In genomic region chr15:96345560-96346389, GRCh38 we compare ENCODE assay signal across 8 cellular contexts. TPM values are rescaled to one million over a fixed set of nuclear protein-coding genes. Genes with fewer than 3 reads are reported as not detected.
DNase-seq lines count a peak whose midpoint lies in the region; ATAC-seq, FAIRE-seq and TF ChIP-seq lines count a peak whose summit lies in the region.

No MANE protein-coding gene starts in this region.

- peak overlapping the region; percentile 52 for H3K4me2 ChIP-seq in BLaER1
- no peak overlapping the region for H3K4me2 ChIP-seq in Loucy (ENCODE audit: low read depth, low read length, poor library complexity, severe bottlenecking)

- DNase-seq in glomerular visceral epithelial cell (ENCODE audit: extremely low spot score) (peak; percentile 76), osteocyte (ENCODE audit: extremely low spot score, unreplicated experiment) (no peak), T-cell (no peak), activated gamma-delta T cell treated with Interleukin-2 at 50 U/mL for 16 hours (no peak)

- H3F3A ChIP-seq in Loucy (ENCODE audit: low read depth), result no peaks in the 10 kb centered on the region

- H3K36me3 Mint-ChIP-seq in osteocyte (ENCODE audit: unreplicated experiment), result peaks cover 49% of the 10 kb centered on the region
- H3K36me3 Mint-ChIP-seq in T-cell, result no peaks in the 10 kb centered on the region

- H3K27me3 Mint-ChIP-seq in osteocyte (ENCODE audit: unreplicated experiment), result no peaks in the 10 kb centered on the region
- H3K27me3 Mint-ChIP-seq in T-cell, result peaks cover 89 to 96% of the 10 kb centered on the region in 2 donors

- H3K4me3 ChIP-seq in BLaER1 (peak overlapping the region; percentile 15), Loucy (ENCODE audit: low read length, poor library complexity, severe bottlenecking) (no peak overlapping the region)

- H3K9me3 Mint-ChIP-seq in osteocyte (ENCODE audit: unreplicated experiment) (no peaks in the 10 kb centered on the region), T-cell (peaks cover 0 to 2% (median 0%) of the 10 kb centered on the region in 3 donors)

- H3K9me3 ChIP-seq in BLaER1, result no peaks in the 10 kb centered on the region
- H3K9me3 ChIP-seq in Loucy (ENCODE audit: insufficient read depth, low read depth, low read length), result no peaks in the 10 kb centered on the region

- FAIRE-seq in TTC549 (lab: Jason Lieb, UNC), result peak; percentile 78

- POLR2A ChIA-PET in T-cell (lab: Charles Lee), result no interaction called here

- H3K9ac ChIP-seq in BLaER1 (no peak overlapping the region), Loucy (ENCODE audit: low read depth, low read length, poor library complexity, severe bottlenecking) (no peak overlapping the region)

- H3K27ac Mint-ChIP-seq in osteocyte (ENCODE audit: unreplicated experiment), result peak overlapping the region; percentile 96
- no peak overlapping the region for H3K27ac Mint-ChIP-seq in T-cell

- H3K27me3 ChIP-seq in BLaER1 (peaks cover 100% of the 10 kb centered on the region), Loucy (ENCODE audit: insufficient read depth, low read length, poor library complexity, severe bottlenecking) (no peaks in the 10 kb centered on the region)

- H3K36me3 ChIP-seq in BLaER1 (no peaks in the 10 kb centered on the region), Loucy (ENCODE audit: insufficient read depth, low read length) (no peaks in the 10 kb centered on the region)

- H3K4me1 ChIP-seq in BLaER1 (no peaks in the 10 kb centered on the region; the same call in 1 of the 2 replicates), Loucy (ENCODE audit: insufficient read depth, low read length, poor library complexity, severe bottlenecking) (no peaks in the 10 kb centered on the region)

- peak overlapping the region; percentile 99 for H3K4me3 Mint-ChIP-seq in osteocyte (ENCODE audit: unreplicated experiment)
- H3K4me3 Mint-ChIP-seq in T-cell, result peak overlapping the region in 1 of 3 donors; percentile 25

- H4K20me1 ChIP-seq in BLaER1 (peaks cover 97% of the 10 kb centered on the region), Loucy (ENCODE audit: insufficient read depth, low read length, poor library complexity, severe bottlenecking) (no peaks in the 10 kb centered on the region)

- H3K4me1 Mint-ChIP-seq in osteocyte (ENCODE audit: unreplicated experiment), result peaks cover 90% of the 10 kb centered on the region
- H3K4me1 Mint-ChIP-seq in T-cell, result peaks cover 5 to 10% (median 8%) of the 10 kb centered on the region in 3 donors

- no peak overlapping the region for H2AFZ ChIP-seq in Loucy (ENCODE audit: low read length)

- peak; percentile 62 for TF ChIP-seq CTCF in Loucy (conservative IDR thresholded peaks at IDR 0.05; ENCODE audit: low read length)
- TF ChIP-seq CTCF in osteocyte (IDR thresholded peaks at IDR 0.05), result peak; percentile 59

- no peaks in the 10 kb centered on the region for H3K9me2 ChIP-seq in Loucy (replicated peaks; ENCODE audit: low read depth, low read length)

- H3K27ac ChIP-seq in BLaER1, result no peak overlapping the region

- CTCF ChIA-PET in T-cell (lab: Charles Lee), result interaction anchor here in 1 of 2 donors (0.6 kb wide), 1 partner anchor 16 kb away, joined by 5 read pairs; no protein-coding TSS in a partner anchor

- ATAC-seq in GM19397 (IDR thresholded peaks at IDR 0.05; ENCODE audit: unreplicated experiment), result peak; percentile 55
- no peak for ATAC-seq in T-cell (replicated peaks in 1 of 4)

- no peaks in the 10 kb centered on the region for H3K79me2 ChIP-seq in Loucy (ENCODE audit: insufficient read depth, low read length)

RNA-seq across cellular contexts. Expression of gene NR2F2, which starts 15.3 kb away (rescaled TPM):
- total RNA-seq in osteocyte (286 and 292 TPM in 2 replicates), T-cell (under 1 TPM in 3 of 5 donors, not detected in 2; 0.32 to 0.53 (median 0.38) TPM)

Comparison
In these comparisons a context has a peak if more than half of its experiments do, and no peak if none do; other contexts are left out.
1. RNA of gene NR2F2, which starts 15.3 kb away (total RNA-seq): 286 to 292 TPM in osteocyte; 0.32 to 0.53 TPM in T-cell; every median in the first group is over 100 times any median in the second.